Comparison of ENCODE assay signal across 22 cellular contexts in genomic region chr12:40263616-40264409, GRCh38. TPM values are rescaled to one million over a fixed set of nuclear protein-coding genes. Genes with fewer than 3 reads are reported as not detected.
DNase-seq lines count a peak whose midpoint lies in the region; ATAC-seq and TF ChIP-seq lines count a peak whose summit lies in the region.
"Had no signal": no experiment of that assay in that cellular context is flagged by ENCODE, and none has a peak within 500 bp of the region (broad histone marks: within the 10 kb centered on the region; RNA-seq: fewer than 3 reads in every experiment).

No MANE protein-coding gene starts in this region.

- peak overlapping the region in 1 of 2 donors; percentile 43 for H3K4me3 Mint-ChIP-seq in stimulated activated naive B cell treated with anti-CD40 and anti-IgM and Interleukin-4, amounts not matched to agents 10 μg/mL and 1 μg/mL and 100 μg/mL, for 72 hours
- H3K4me3 Mint-ChIP-seq: CD8-positive, alpha-beta T cell; IgD-negative memory B cell; nephron; T-helper 17 cell had no signal

- peak overlapping the region; percentile 79 for H3K27ac Mint-ChIP-seq in stimulated activated naive B cell treated with anti-CD40 and anti-IgM and Interleukin-4, amounts not matched to agents 10 μg/mL and 1 μg/mL and 100 μg/mL, for 72 hours
- H3K27ac Mint-ChIP-seq: CD8-positive, alpha-beta T cell; IgD-negative memory B cell; nephron; T-helper 17 cell had no signal

- no peaks in the 10 kb centered on the region for H3K36me3 ChIP-seq in uterus
- H3K36me3 ChIP-seq in Karpas-422 (ENCODE audit: insufficient read depth, low read length): no peaks in the 10 kb centered on the region

- no peak for TF ChIP-seq CTCF in uterus (IDR thresholded peaks at IDR 0.05)

- H3K27me3 ChIP-seq in uterus (no peaks in the 10 kb centered on the region), Karpas-422 (ENCODE audit: low read length) (no peaks in the 10 kb centered on the region)

- H3K79me2 ChIP-seq in Karpas-422 (ENCODE audit: low read length): no peaks in the 10 kb centered on the region

- H3K9me3 ChIP-seq in uterus: no peaks in the 10 kb centered on the region
- no peaks in the 10 kb centered on the region for H3K9me3 ChIP-seq in Karpas-422 (ENCODE audit: low read length)

- no peaks in the 10 kb centered on the region for H3K9me2 ChIP-seq in Karpas-422 (replicated peaks; ENCODE audit: insufficient read depth, low read length)

- H4K20me1 ChIP-seq in Karpas-422 (ENCODE audit: insufficient read depth, low read depth, low read length): no peaks in the 10 kb centered on the region

- TF ChIP-seq POLR2A in uterus (IDR thresholded peaks at IDR 0.05): no peak

- H3K9me3 Mint-ChIP-seq in stimulated activated naive B cell treated with anti-CD40 and anti-IgM and Interleukin-4, amounts not matched to agents 10 μg/mL and 1 μg/mL and 100 μg/mL, for 72 hours: peaks cover 0 to 5% of the 10 kb centered on the region in 2 donors
- H3K9me3 Mint-ChIP-seq: CD8-positive, alpha-beta T cell; IgD-negative memory B cell had no signal

- peaks cover 15 to 27% of the 10 kb centered on the region in 2 donors for H3K4me1 Mint-ChIP-seq in stimulated activated naive B cell treated with anti-CD40 and anti-IgM and Interleukin-4, amounts not matched to agents 10 μg/mL and 1 μg/mL and 100 μg/mL, for 72 hours
- H3K4me1 Mint-ChIP-seq: nephron, T-helper 17 cell had no signal

- no peaks in the 10 kb centered on the region for H3K27me3 Mint-ChIP-seq in stimulated activated naive B cell treated with anti-CD40 and anti-IgM and Interleukin-4, amounts not matched to agents 10 μg/mL and 1 μg/mL and 100 μg/mL, for 72 hours
- H3K27me3 Mint-ChIP-seq: IgD-negative memory B cell, T-helper 17 cell had no signal

- H2AFZ ChIP-seq in Karpas-422 (ENCODE audit: low read length): no peak overlapping the region

- H3K9ac ChIP-seq in Karpas-422 (ENCODE audit: low read length): no peak overlapping the region

- H3K4me1 ChIP-seq in uterus (no peaks in the 10 kb centered on the region), Karpas-422 (ENCODE audit: low read length) (peaks cover 14% of the 10 kb centered on the region)

- H3K4me2 ChIP-seq in Karpas-422 (ENCODE audit: low read depth, low read length, poor library complexity, severe bottlenecking): no peak overlapping the region

- ATAC-seq in stimulated activated naive B cell treated with anti-CD40 and anti-IgM and Interleukin-4, amounts not matched to agents 10 μg/mL and 1 μg/mL and 100 μg/mL, for 72 hours (replicated peaks): peak; percentile 57
- ATAC-seq: CD8-positive, alpha-beta T cell; T-helper 17 cell had no signal

- intact Hi-C loops in uterus (cut with DNase I; ENCODE audit: low total_unique reads): no loop called here

- DNase-seq in SIG-M5 treated with dmso at 0.1 percent for 504 hours (lab: John Stamatoyannopoulos, UW; ENCODE audit: unreplicated experiment) (peak; percentile 49), SIG-M5 (lab: John Stamatoyannopoulos, UW) (no peak), MV-4-11 (lab: John Stamatoyannopoulos, UW) (peak; percentile 69), dedifferentiated amniotic fluid mesenchymal stem cell (ENCODE audit: extremely low spot score) (peak; percentile 46), uterus (no peak), Karpas-422 (no peak)
- DNase-seq in stimulated activated naive B cell treated with anti-CD40 and anti-IgM and Interleukin-4, amounts not matched to agents 10 μg/mL and 1 μg/mL and 100 μg/mL, for 72 hours: no peak
- no peak for DNase-seq in activated CD4-positive, CD25-positive, alpha-beta regulatory T cell treated with anti-CD3 and anti-CD28 coated beads, Interleukin-2, amount 50 U/mL, for 72 hours
- DNase-seq: activated CD4-positive, alpha-beta T cell treated with anti-CD3 and anti-CD28 coated beads for 4 hours; activated CD8-positive, alpha-beta memory T cell treated with anti-CD3 and anti-CD28 coated beads, Interleukin-2, amount 50 U/mL, for 48 hours; activated naive CD4-positive, alpha-beta T cell treated with Interleukin-2 at 50 U/mL for 16 hours; CD8-positive, alpha-beta T cell; cortex of kidney; DND-41; H7; head of caudate nucleus; NCI-H1092 treated with DMSO at 0.1 percent for 48 hours; NCI-H2107; NCI-H69; T-helper 17 cell had no signal

- H3K4me3 ChIP-seq in uterus (no peak overlapping the region), Karpas-422 (ENCODE audit: low read length) (no peak overlapping the region)

- no peak overlapping the region for H3K27ac ChIP-seq in uterus
- H3K27ac ChIP-seq in Karpas-422 (ENCODE audit: low read length): no peak overlapping the region

- H3K36me3 Mint-ChIP-seq in stimulated activated naive B cell treated with anti-CD40 and anti-IgM and Interleukin-4, amounts not matched to agents 10 μg/mL and 1 μg/mL and 100 μg/mL, for 72 hours: peaks cover 16 to 26% of the 10 kb centered on the region in 2 donors
- H3K36me3 Mint-ChIP-seq: CD8-positive, alpha-beta T cell had no signal

RNA-seq across cellular contexts. Expression of gene LRRK2, which starts 39.0 kb away (rescaled TPM):
- total RNA-seq in uterus: 10 to 100 TPM; 17.1 to 40.0 (median 28.6) TPM
- 0.07 and 0.15 TPM in 2 replicates for total RNA-seq in Karpas-422 (2014; rRNA removed; shearing (Covaris generic); ENCODE audit: low replicate concordance)

Comparison
In these comparisons a context has a peak if more than half of its experiments do, and no peak if none do; other contexts are left out.
1. DNase-seq: peak in SIG-M5 treated with dmso at 0.1 percent for 504 hours (single experiment), MV-4-11 (single experiment) and dedifferentiated amniotic fluid mesenchymal stem cell (single experiment); none in SIG-M5 (single experiment), stimulated activated naive B cell treated with anti-CD40 and anti-IgM and Interleukin-4, amounts not matched to agents 10 μg/mL and 1 μg/mL and 100 μg/mL, for 72 hours (single experiment), uterus (0 of 2), activated CD4-positive, CD25-positive, alpha-beta regulatory T cell treated with anti-CD3 and anti-CD28 coated beads, Interleukin-2, amount 50 U/mL, for 72 hours (single experiment) and Karpas-422 (single experiment).
2. RNA of gene LRRK2, which starts 39.0 kb away (total RNA-seq): 17.1 to 40.0 TPM in uterus; 0.07 to 0.15 TPM in Karpas-422; every median in the first group is over 10 times any median in the second.